1 cellular context compared by ENCODE assay signal in genomic region chr11:70169632-70170031, GRCh38.
TF ChIP-seq lines count a peak whose summit lies in the region.

No MANE protein-coding gene starts in this region.

TF ChIP-seq in HepG2, 621 proteins besides CTCF, POLR2A, EP300 and RAD21 (continued from another document):
- TF ChIP-seq REXO4 (CRISPR knock-in tag; IDR thresholded peaks at IDR 0.05; ENCODE audit: borderline replicate concordance) (no peak), HMG20A (CRISPR knock-in tag; IDR thresholded peaks at IDR 0.05; ENCODE audit: borderline replicate concordance) (no peak), KDM3A (CRISPR knock-in tag; IDR thresholded peaks at IDR 0.05; ENCODE audit: low read depth) (no peak), SMAD3 (CRISPR knock-in tag; IDR thresholded peaks at IDR 0.05) (no peak), TFE3 (CRISPR knock-in tag; IDR thresholded peaks at IDR 0.05) (no peak), KLF11 (CRISPR knock-in tag; IDR thresholded peaks at IDR 0.05) (no peak), MLX (CRISPR knock-in tag; IDR thresholded peaks at IDR 0.05) (no peak), ZNF704 (CRISPR knock-in tag; IDR thresholded peaks at IDR 0.05; ENCODE audit: borderline replicate concordance) (no peak), UBTF (CRISPR knock-in tag; IDR thresholded peaks at IDR 0.05) (no peak)
TF ChIP-seq in HepG2: peak in this region for 0.
